Comparison of ENCODE assay signal across 26 cellular contexts in genomic region chr10:23980054-23980453, GRCh38.
DNase-seq lines count a peak whose midpoint lies in the region; ATAC-seq, FAIRE-seq and TF ChIP-seq lines count a peak whose summit lies in the region.
"Had no signal": no experiment of that assay in that cellular context is flagged by ENCODE, and none has a peak within 500 bp of the region (broad histone marks: within the 10 kb centered on the region; RNA-seq: fewer than 3 reads in every experiment).

No MANE protein-coding gene starts in this region.

- peak overlapping the region; percentile 61 to 97 (median 81) for H3K27ac Mint-ChIP-seq in nephron
- H3K27ac Mint-ChIP-seq: activated B cell treated with CpG ODN at 0.5 μM for 24 hours; activated naive CD8-positive, alpha-beta T cell treated with anti-CD3 and anti-CD28 coated beads for 36 hours; activated T-helper 2 cell treated with anti-CD3 and anti-CD28 coated beads, Interferon-gamma antibody, Interleukin-2, Interleukin-4, amounts not matched to agents 10 μg/mL and 5 μg/mL and 100 μg/mL, durations not matched to agents 14 hours and 24 hours and 36 hours; HFFc6; stimulated activated effector memory CD8-positive, alpha-beta T cell treated with anti-CD3 and anti-CD28 coated beads, Interleukin-12 subunit alpha, Interleukin-12 subunit beta, amount 100 ng/mL, for 72 hours had no signal

- no peak for ATAC-seq in HG02852 (IDR thresholded peaks at IDR 0.05; ENCODE audit: unreplicated experiment)
- ATAC-seq: stimulated activated effector memory CD8-positive, alpha-beta T cell treated with anti-CD3 and anti-CD28 coated beads, Interleukin-12 subunit alpha, Interleukin-12 subunit beta, amount 100 ng/mL, for 72 hours had no signal

- H3K9me3 ChIP-seq in BLaER1 (peaks cover 9% of the 10 kb centered on the region; the same call in 1 of the 2 replicates), SJCRH30 (replicated peaks) (no peaks in the 10 kb centered on the region)
- H3K9me3 ChIP-seq: ascending aorta, Caco-2, neutrophil, spleen, suprapubic skin had no signal

- H3K4me1 Mint-ChIP-seq in nephron: peaks cover 63% of the 10 kb centered on the region
- H3K4me1 Mint-ChIP-seq: activated B cell treated with CpG ODN at 0.5 μM for 24 hours; activated naive CD8-positive, alpha-beta T cell treated with anti-CD3 and anti-CD28 coated beads for 36 hours; stimulated activated effector memory CD8-positive, alpha-beta T cell treated with anti-CD3 and anti-CD28 coated beads, Interleukin-12 subunit alpha, Interleukin-12 subunit beta, amount 100 ng/mL, for 72 hours had no signal

- H3K9me3 Mint-ChIP-seq in nephron: peaks cover 7% of the 10 kb centered on the region
- H3K9me3 Mint-ChIP-seq: activated T-helper 2 cell treated with anti-CD3 and anti-CD28 coated beads, Interferon-gamma antibody, Interleukin-2, Interleukin-4, amounts not matched to agents 10 μg/mL and 5 μg/mL and 100 μg/mL, durations not matched to agents 14 hours and 24 hours and 36 hours had no signal

- H3K36me3 ChIP-seq in BLaER1 (no peaks in the 10 kb centered on the region), SJCRH30 (no peaks in the 10 kb centered on the region)
- H3K36me3 ChIP-seq: ascending aorta, neutrophil, spleen, suprapubic skin had no signal

- H3K36me3 Mint-ChIP-seq in nephron (ENCODE audit: low read depth): peaks cover 8% of the 10 kb centered on the region
- H3K36me3 Mint-ChIP-seq: activated naive CD8-positive, alpha-beta T cell treated with anti-CD3 and anti-CD28 coated beads for 36 hours; stimulated activated effector memory CD8-positive, alpha-beta T cell treated with anti-CD3 and anti-CD28 coated beads, Interleukin-12 subunit alpha, Interleukin-12 subunit beta, amount 100 ng/mL, for 72 hours had no signal

- no peak for FAIRE-seq in urothelium cell line (lab: Jason Lieb, UNC)

- peaks cover 29% of the 10 kb centered on the region for H3K4me1 ChIP-seq in BLaER1
- peaks cover 5% of the 10 kb centered on the region; the same call in 1 of the 2 replicates for H3K4me1 ChIP-seq in SJCRH30
- H3K4me1 ChIP-seq: ascending aorta, Caco-2 had no signal

- no peak overlapping the region for H3K9ac ChIP-seq in BLaER1

- DNase-seq in GM12865 (ENCODE audit: low read depth) (peak; percentile 2), SJCRH30 (peak; percentile 24 to 52), urothelium cell line (ENCODE audit: low spot score) (no peak), NCI-H2196 treated with DMSO at 0.1 percent for 48 hours (lab: John Stamatoyannopoulos, UW; ENCODE audit: unreplicated experiment) (no peak), activated gamma-delta T cell treated with Interleukin-2 at 50 U/mL for 16 hours (no peak)
- DNase-seq: activated B cell treated with CpG ODN at 0.5 μM for 24 hours; activated CD4-positive, alpha-beta T cell treated with anti-CD3 and anti-CD28 coated beads, Interleukin-2, amount 50 U/mL, for 4 hours; activated naive CD8-positive, alpha-beta T cell treated with anti-CD3 and anti-CD28 coated beads for 36 hours; Caco-2; HFFc6; islet precursor cell; KBM-7; mammary epithelial cell; MM.1S; NCI-H1436 treated with DMSO at 0.1 percent for 48 hours; NCI-H226; spleen; stimulated activated CD4-positive, alpha-beta T cell treated with anti-CD3 and anti-CD28 coated beads, Interleukin-2, amount 100 ng/mL, for 48 hours had no signal

- H3K4me3 ChIP-seq in BLaER1 (no peak overlapping the region), GM12865 (ENCODE audit: low read depth, low read length) (no peak overlapping the region), SJCRH30 (no peak overlapping the region)
- H3K4me3 ChIP-seq: ascending aorta, spleen, suprapubic skin had no signal

- H3K27me3 ChIP-seq in BLaER1: no peaks in the 10 kb centered on the region
- no peaks in the 10 kb centered on the region for H3K27me3 ChIP-seq in SJCRH30
- H3K27me3 ChIP-seq: ascending aorta, neutrophil, spleen, suprapubic skin had no signal

- no peak overlapping the region for H3K27ac ChIP-seq in BLaER1
- H3K27ac ChIP-seq in SJCRH30: no peak overlapping the region
- H3K27ac ChIP-seq: ascending aorta, neutrophil, spleen, suprapubic skin had no signal

- peak overlapping the region; percentile 73 for H3K4me2 ChIP-seq in BLaER1

- H4K20me1 ChIP-seq in BLaER1: no peaks in the 10 kb centered on the region

- no peaks in the 10 kb centered on the region for H3K27me3 Mint-ChIP-seq in nephron (ENCODE audit: low read depth)
- H3K27me3 Mint-ChIP-seq: activated B cell treated with CpG ODN at 0.5 μM for 24 hours had no signal

- no peak for TF ChIP-seq CTCF in GM12865 (IDR thresholded peaks at IDR 0.05; ENCODE audit: insufficient read depth, low read depth, low read length, missing control alignments)
- TF ChIP-seq CTCF in nephron (IDR thresholded peaks at IDR 0.05; ENCODE audit: unreplicated experiment in 3 of 3): no peak

- peak overlapping the region in 2 of 3 experiments; percentile 4 to 16 for H3K4me3 Mint-ChIP-seq in nephron
- H3K4me3 Mint-ChIP-seq: activated B cell treated with CpG ODN at 0.5 μM for 24 hours; activated naive CD8-positive, alpha-beta T cell treated with anti-CD3 and anti-CD28 coated beads for 36 hours; HFFc6; stimulated activated effector memory CD8-positive, alpha-beta T cell treated with anti-CD3 and anti-CD28 coated beads, Interleukin-12 subunit alpha, Interleukin-12 subunit beta, amount 100 ng/mL, for 72 hours had no signal

Comparison
In these comparisons a context has a peak if more than half of its experiments do, and no peak if none do; other contexts are left out.
1. DNase-seq: peak in GM12865 (single experiment) and SJCRH30 (2 of 2); none in urothelium cell line (single experiment), NCI-H2196 treated with DMSO at 0.1 percent for 48 hours (single experiment) and activated gamma-delta T cell treated with Interleukin-2 at 50 U/mL for 16 hours (single experiment).